ENCODE assay signal across 9 cellular contexts in the genomic region with DNA sequence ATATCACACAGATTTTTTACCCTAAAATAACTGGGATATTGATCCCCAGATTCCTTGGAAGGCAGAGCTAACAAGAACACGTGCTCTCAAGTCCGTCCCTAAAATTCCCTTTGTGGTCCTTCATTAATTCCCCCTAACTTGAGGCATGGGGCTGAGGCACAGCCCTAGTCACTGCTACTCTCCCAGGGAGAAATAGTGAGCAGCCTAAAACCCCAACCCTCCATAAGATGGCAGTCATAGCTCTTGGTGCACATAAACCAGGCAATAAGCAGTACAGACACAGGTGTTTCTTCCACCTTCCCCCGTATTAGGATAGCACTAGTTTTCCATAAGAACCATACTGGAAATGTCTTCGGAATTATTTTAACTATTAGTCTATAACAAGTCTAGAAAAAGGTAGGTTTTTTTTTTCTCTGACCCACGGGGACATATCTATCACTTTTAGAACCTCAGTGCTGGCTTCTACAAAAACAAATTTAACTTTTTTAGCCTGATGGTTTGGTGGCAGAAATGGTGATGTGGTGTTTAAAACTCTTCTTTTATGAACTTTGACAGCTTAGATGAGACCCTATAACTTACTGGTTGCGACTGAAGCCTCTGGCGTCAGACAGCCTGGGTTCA.
DNase-seq lines count a peak whose midpoint lies in the region; ATAC-seq and TF ChIP-seq lines count a peak whose summit lies in the region.
"Had no signal": no experiment of that assay in that cellular context is flagged by ENCODE, and none has a peak within 500 bp of the region (broad histone marks: within the 10 kb centered on the region; RNA-seq: fewer than 3 reads in every experiment).

No MANE protein-coding gene starts in this region.

- ATAC-seq in GM19463 (IDR thresholded peaks at IDR 0.05; ENCODE audit: unreplicated experiment) (no peak), GM19397 (IDR thresholded peaks at IDR 0.05; ENCODE audit: unreplicated experiment) (no peak)
- ATAC-seq in activated CD4-positive, CD25-positive, alpha-beta regulatory T cell treated with anti-CD3 and anti-CD28 coated beads, Interleukin-2, amount 50 U/mL, for 24 hours = no peak

- H3K4me2 ChIP-seq in MM.1S (ENCODE audit: low read depth, low read length) = no peak overlapping the region

- no peak overlapping the region for H3K9ac ChIP-seq in MM.1S (ENCODE audit: low read length)

- H2AFZ ChIP-seq in MM.1S (ENCODE audit: low read length) = no peak overlapping the region

- H3K4me1 ChIP-seq in MM.1S (ENCODE audit: low read length) (no peaks in the 10 kb centered on the region), neutrophil (ENCODE audit: control insufficient read depth in 1 of 2, insufficient read depth in 1 of 2, low read depth in 1 of 2, low read length in 1 of 2) (peaks cover 32 to 34% of the 10 kb centered on the region in 2 experiments)

- no peaks in the 10 kb centered on the region for H4K20me1 ChIP-seq in MM.1S (ENCODE audit: insufficient read depth, low read length)

- H3K9me3 ChIP-seq in MM.1S (replicated peaks; ENCODE audit: insufficient read depth, low read length) (no peaks in the 10 kb centered on the region), neutrophil (no peaks in the 10 kb centered on the region)
- H3K9me3 ChIP-seq: upper lobe of left lung had no signal

- H3K4me3 ChIP-seq in MM.1S (ENCODE audit: low read length) (no peak overlapping the region), neutrophil (ENCODE audit: low read depth in 1 of 2, low read length in 1 of 2) (no peak overlapping the region)
- H3K4me3 ChIP-seq: upper lobe of left lung had no signal

- peaks cover 6% of the 10 kb centered on the region; the same call in 1 of the 2 replicates for H3F3A ChIP-seq in MM.1S (ENCODE audit: insufficient read depth, low read length)

- no peaks in the 10 kb centered on the region for H3K9me2 ChIP-seq in MM.1S (replicated peaks; ENCODE audit: insufficient read depth, low read length)

- no peaks in the 10 kb centered on the region for H3K36me3 ChIP-seq in MM.1S (replicated peaks; ENCODE audit: insufficient read depth, low read length)
- H3K36me3 ChIP-seq in neutrophil = no peaks in the 10 kb centered on the region
- H3K36me3 ChIP-seq: upper lobe of left lung had no signal

- TF ChIP-seq CTCF in MM.1S (IDR thresholded peaks at IDR 0.05; ENCODE audit: low read length) (peak; percentile 37), VCaP (conservative IDR thresholded peaks at IDR 0.05) (peak; percentile 76), neutrophil (IDR thresholded peaks at IDR 0.05) (peak; percentile 20)

- H3K27ac ChIP-seq in MM.1S (ENCODE audit: low read length) (no peak overlapping the region), VCaP (no peak overlapping the region), neutrophil (no peak overlapping the region)
- H3K27ac ChIP-seq: upper lobe of left lung had no signal

- peaks cover 11% of the 10 kb centered on the region for H3K27me3 ChIP-seq in MM.1S (replicated peaks; ENCODE audit: insufficient read depth, low read length)
- peaks cover 96% of the 10 kb centered on the region for H3K27me3 ChIP-seq in neutrophil
- H3K27me3 ChIP-seq: upper lobe of left lung had no signal

- H3K79me2 ChIP-seq in MM.1S (ENCODE audit: low read length) = no peaks in the 10 kb centered on the region

- DNase-seq in NCI-H2081 (lab: John Stamatoyannopoulos, UW) = peak; percentile 27 to 31
- DNase-seq in NCI-H2081 treated with DMSO at 0.1 percent for 48 hours (lab: John Stamatoyannopoulos, UW) = no peak
- DNase-seq in MM.1S = no peak
- DNase-seq: upper lobe of left lung had no signal

Comparison
In these comparisons a context has a peak if more than half of its experiments do, and no peak if none do; other contexts are left out.
1. DNase-seq: peak in NCI-H2081 (2 of 2); none in NCI-H2081 treated with DMSO at 0.1 percent for 48 hours (single experiment) and MM.1S (single experiment).
2. CTCF ChIP-seq: peak in every context shown above with its lines; median percentile 76 in VCaP; 37 in MM.1S; 20 in neutrophil.